In genomic region chr19:18218159-18218558, GRCh38 we compare ENCODE assay signal across 21 cellular contexts. TPM values are rescaled to one million over a fixed set of nuclear protein-coding genes. Genes with fewer than 3 reads are reported as not detected.
"Had no signal": no experiment of that assay in that cellular context is flagged by ENCODE, and none has a peak within 500 bp of the region (broad histone marks: within the 10 kb centered on the region; RNA-seq: fewer than 3 reads in every experiment).

No MANE protein-coding gene starts in this region.

- DNase-seq: KBM-7, MV-4-11, NCI-H1048, NCI-H1105, NCI-H1417 treated with DMSO at 0.1 percent for 48 hours, NCI-H146, NCI-H1694 treated with DMSO at 0.1 percent for 48 hours, NCI-H1930, NCI-H2081, NCI-H2171, NCI-H226, NCI-H446 treated with DMSO at 0.1 percent for 48 hours, NCI-H510A treated with DMSO at 0.1 percent for 48 hours, NCI-H526, NCI-H82, Right ventricle myocardium superior, RPMI8226, SK-N-SH, SW 1271, T-cell had no signal

- ATAC-seq: T-cell had no signal

- H3K4me2 ChIP-seq: SK-N-SH had no signal

- H3K27ac ChIP-seq: HL-60 had no signal

- H3K9me3 ChIP-seq: SK-N-SH had no signal

RNA-seq across cellular contexts. Expression of gene PDE4C, which starts 8.1 kb away (rescaled TPM):
- total RNA-seq: T-cell had no signal
